6 cellular contexts compared by ENCODE assay signal in genomic region chr19:36128392-36128736, GRCh38.
A peak's percentile ranks its signal among the peaks of the same experiment; 100 is the strongest.
DNase-seq lines count a peak whose midpoint lies in the region; ATAC-seq lines count a peak whose summit lies in the region.

No MANE protein-coding gene starts in this region.

- peaks cover 33% of the 10 kb centered on the region for H3K36me3 Mint-ChIP-seq in activated T-cell treated with anti-CD3 and anti-CD28 coated beads, Interleukin-2, amount 50 U/mL, for 24 hours (ENCODE audit: low read depth)
- H3K36me3 Mint-ChIP-seq in activated naive CD8-positive, alpha-beta T cell treated with anti-CD3 and anti-CD28 coated beads, Interleukin-2, amount 50 U/mL, for 24 hours (ENCODE audit: low read depth): peaks cover 8% of the 10 kb centered on the region

- peaks cover 20% of the 10 kb centered on the region for H3K36me3 ChIP-seq in muscle layer of colon (ENCODE audit: insufficient read depth, low read length)

- H3K27ac ChIP-seq in muscle layer of colon (ENCODE audit: low read depth, low read length): peak overlapping the region; percentile 98

- peak overlapping the region; percentile 7 to 67 for H3K4me3 ChIP-seq in muscle layer of colon (ENCODE audit: low read depth in 1 of 2, low read length in 2 of 2)

- H3K9me3 Mint-ChIP-seq in activated T-cell treated with anti-CD3 and anti-CD28 coated beads, Interleukin-2, amount 50 U/mL, for 24 hours: no peaks in the 10 kb centered on the region
- H3K9me3 Mint-ChIP-seq in activated naive CD8-positive, alpha-beta T cell treated with anti-CD3 and anti-CD28 coated beads, Interleukin-2, amount 50 U/mL, for 24 hours: no peaks in the 10 kb centered on the region

- H3K27me3 Mint-ChIP-seq in activated T-cell treated with anti-CD3 and anti-CD28 coated beads, Interleukin-2, amount 50 U/mL, for 24 hours: no peaks in the 10 kb centered on the region
- no peaks in the 10 kb centered on the region for H3K27me3 Mint-ChIP-seq in activated naive CD8-positive, alpha-beta T cell treated with anti-CD3 and anti-CD28 coated beads, Interleukin-2, amount 50 U/mL, for 24 hours

- peak overlapping the region; percentile 77 for H3K9ac ChIP-seq in muscle layer of colon (ENCODE audit: low read length)

- H3K27ac Mint-ChIP-seq in activated T-cell treated with anti-CD3 and anti-CD28 coated beads, Interleukin-2, amount 50 U/mL, for 24 hours: peak overlapping the region; percentile 95
- H3K27ac Mint-ChIP-seq in activated naive CD8-positive, alpha-beta T cell treated with anti-CD3 and anti-CD28 coated beads, Interleukin-2, amount 50 U/mL, for 24 hours: peak overlapping the region; percentile 98

- DNase-seq in activated T-cell treated with anti-CD3 and anti-CD28 coated beads, Interleukin-2, amount 50 U/mL, for 24 hours: no peak
- DNase-seq in activated T-cell treated with anti-CD3 and anti-CD28 coated beads for 4 hours (no peak), RPMI8226 (no peak), Ammon's horn (ENCODE audit: low spot score) (no peak)
- DNase-seq in activated naive CD8-positive, alpha-beta T cell treated with anti-CD3 and anti-CD28 coated beads, Interleukin-2, amount 50 U/mL, for 24 hours: no peak

- ATAC-seq in activated naive CD8-positive, alpha-beta T cell treated with anti-CD3 and anti-CD28 coated beads, Interleukin-2, amount 50 U/mL, for 24 hours: no peak

- H3K27me3 ChIP-seq in muscle layer of colon (ENCODE audit: control insufficient read depth in 1 of 2, insufficient read depth in 2 of 2, low read length in 2 of 2): no peaks in the 10 kb centered on the region

- H3K4me1 ChIP-seq in muscle layer of colon (ENCODE audit: insufficient read depth, low read length): peaks cover 7% of the 10 kb centered on the region

- peak overlapping the region; percentile 77 for H3K4me3 Mint-ChIP-seq in activated T-cell treated with anti-CD3 and anti-CD28 coated beads, Interleukin-2, amount 50 U/mL, for 24 hours
- peak overlapping the region; percentile 84 for H3K4me3 Mint-ChIP-seq in activated naive CD8-positive, alpha-beta T cell treated with anti-CD3 and anti-CD28 coated beads, Interleukin-2, amount 50 U/mL, for 24 hours

- no peaks in the 10 kb centered on the region for H3K9me3 ChIP-seq in muscle layer of colon (ENCODE audit: low read length)

- peaks cover 34% of the 10 kb centered on the region for H3K4me1 Mint-ChIP-seq in activated T-cell treated with anti-CD3 and anti-CD28 coated beads, Interleukin-2, amount 50 U/mL, for 24 hours (ENCODE audit: low read depth)
- peaks cover 34% of the 10 kb centered on the region for H3K4me1 Mint-ChIP-seq in activated naive CD8-positive, alpha-beta T cell treated with anti-CD3 and anti-CD28 coated beads, Interleukin-2, amount 50 U/mL, for 24 hours
